ENCODE assay signal across 24 cellular contexts in genomic region chr20:23344336-23344735, GRCh38.
"Had no signal": no experiment of that assay in that cellular context is flagged by ENCODE, and none has a peak within 500 bp of the region (broad histone marks: within the 10 kb centered on the region; RNA-seq: fewer than 3 reads in every experiment).

No MANE protein-coding gene starts in this region.

- H3K27me3 ChIP-seq: colonic mucosa, hepatocyte, spleen, testis, tibial nerve, upper lobe of right lung had no signal

- H3K27ac ChIP-seq: colonic mucosa, hepatocyte, parathyroid adenoma, prostate gland, spleen, testis, tibial nerve, upper lobe of right lung had no signal

- H3K4me1 ChIP-seq: colonic mucosa, prostate gland had no signal

- H3K36me3 ChIP-seq: colonic mucosa, prostate gland, spleen, tibial nerve, upper lobe of right lung had no signal

- H3K4me3 ChIP-seq: colonic mucosa, hepatocyte, lung, prostate gland, spleen, testis, tibial nerve, upper lobe of right lung had no signal

- H3K9me3 ChIP-seq: colonic mucosa, prostate gland, testis, tibial nerve, upper lobe of right lung had no signal

- ATAC-seq: left colon; left ventricle myocardium superior; natural killer cell treated with Interleukin-12 subunit alpha and Interleukin-12 subunit beta and Interleukin-15 and Interleukin-18, amount 100 ng/mL, for 72 hours; sciatic nerve; stimulated activated naive B cell treated with anti-CD40 and anti-IgM and Interleukin-4, amounts not matched to agents 10 μg/mL and 1 μg/mL and 100 μg/mL, for 72 hours; stimulated activated naive CD8-positive, alpha-beta T cell treated with anti-CD3 and anti-CD28 coated beads, Interleukin-15, amount 100 ng/mL, for 72 hours; upper lobe of right lung had no signal

- H3K27me3 Mint-ChIP-seq: natural killer cell treated with Interleukin-12 subunit alpha and Interleukin-12 subunit beta and Interleukin-15 and Interleukin-18, amount 100 ng/mL, for 72 hours; stimulated activated naive B cell treated with anti-CD40 and anti-IgM and Interleukin-4, amounts not matched to agents 10 μg/mL and 1 μg/mL and 100 μg/mL, for 72 hours; stimulated activated naive CD8-positive, alpha-beta T cell treated with anti-CD3 and anti-CD28 coated beads, Interleukin-15, amount 100 ng/mL, for 72 hours had no signal

- DNase-seq: colonic mucosa; dermis blood vessel endothelial cell; endodermal cell; foreskin melanocyte; head of caudate nucleus; left colon; left ventricle myocardium superior; mesenchymal stem cell; midbrain; occipital lobe; spleen; stimulated activated CD4-positive, alpha-beta T cell treated with anti-CD3 and anti-CD28 coated beads, Interleukin-2, amount 100 ng/mL, for 24 hours; stimulated activated CD4-positive, alpha-beta T cell treated with anti-CD3 and anti-CD28 coated beads, Interleukin-4, amount 100 ng/mL, for 4 hours; stimulated activated naive B cell treated with anti-CD40 and anti-IgM and Interleukin-4, amounts not matched to agents 10 μg/mL and 1 μg/mL and 100 μg/mL, for 72 hours; stimulated activated naive CD8-positive, alpha-beta T cell treated with anti-CD3 and anti-CD28 coated beads, Interleukin-15, amount 100 ng/mL, for 72 hours; testis; upper lobe of right lung had no signal

- H3K9me3 Mint-ChIP-seq: natural killer cell treated with Interleukin-12 subunit alpha and Interleukin-12 subunit beta and Interleukin-15 and Interleukin-18, amount 100 ng/mL, for 72 hours; stimulated activated naive B cell treated with anti-CD40 and anti-IgM and Interleukin-4, amounts not matched to agents 10 μg/mL and 1 μg/mL and 100 μg/mL, for 72 hours; stimulated activated naive CD8-positive, alpha-beta T cell treated with anti-CD3 and anti-CD28 coated beads, Interleukin-15, amount 100 ng/mL, for 72 hours had no signal

- H3K27ac Mint-ChIP-seq: endodermal cell; natural killer cell treated with Interleukin-12 subunit alpha and Interleukin-12 subunit beta and Interleukin-15 and Interleukin-18, amount 100 ng/mL, for 72 hours; stimulated activated naive B cell treated with anti-CD40 and anti-IgM and Interleukin-4, amounts not matched to agents 10 μg/mL and 1 μg/mL and 100 μg/mL, for 72 hours had no signal

- H3K36me3 Mint-ChIP-seq: natural killer cell treated with Interleukin-12 subunit alpha and Interleukin-12 subunit beta and Interleukin-15 and Interleukin-18, amount 100 ng/mL, for 72 hours had no signal

- H3K4me3 Mint-ChIP-seq: endodermal cell; natural killer cell treated with Interleukin-12 subunit alpha and Interleukin-12 subunit beta and Interleukin-15 and Interleukin-18, amount 100 ng/mL, for 72 hours; stimulated activated naive B cell treated with anti-CD40 and anti-IgM and Interleukin-4, amounts not matched to agents 10 μg/mL and 1 μg/mL and 100 μg/mL, for 72 hours; stimulated activated naive CD8-positive, alpha-beta T cell treated with anti-CD3 and anti-CD28 coated beads, Interleukin-15, amount 100 ng/mL, for 72 hours had no signal
